16 cellular contexts compared by ENCODE assay signal in genomic region chr6:35573495-35574110, GRCh38.
DNase-seq lines count a peak whose midpoint lies in the region; TF ChIP-seq lines count a peak whose summit lies in the region.
"Had no signal": no experiment of that assay in that cellular context is flagged by ENCODE, and none has a peak within 500 bp of the region (broad histone marks: within the 10 kb centered on the region; RNA-seq: fewer than 3 reads in every experiment).

No MANE protein-coding gene starts in this region.

- H3K27ac Mint-ChIP-seq in glutamatergic neuron (ENCODE audit: unreplicated experiment): peak overlapping the region; percentile 2

- no peaks in the 10 kb centered on the region for H3F3A ChIP-seq in GM23248 (ENCODE audit: insufficient read depth)

- WGBS in GM23248 (ENCODE audit: low coverage in 1 of 2, low lambda C conversion rate in 2 of 2, missing lambda C conversion rate in 2 of 2), 2 experiments: 68% methylated on average over 3 of the region's 3 CpGs

- no peak overlapping the region for H3K27ac ChIP-seq in GM23248
- H3K27ac ChIP-seq: 22Rv1; BLaER1 treated with 17β-estradiol and CSF1 and Interleukin-3, amounts not matched to agents 10 nM and 100 nM had no signal

- in situ Hi-C loops in GM23248 (cut with MboI): no loop called here

- H3K27me3 Mint-ChIP-seq in glutamatergic neuron (ENCODE audit: unreplicated experiment): peaks cover 7% of the 10 kb centered on the region

- H3K4me3 ChIP-seq in GM23248: no peak overlapping the region
- H3K4me3 ChIP-seq: BLaER1 treated with 17β-estradiol and CSF1 and Interleukin-3, amounts not matched to agents 10 nM and 100 nM had no signal

- H3K9me2 ChIP-seq in GM23248 (ENCODE audit: insufficient read depth): no peaks in the 10 kb centered on the region

- no peaks in the 10 kb centered on the region for H3K36me3 ChIP-seq in GM23248 (ENCODE audit: low read depth)

- no peaks in the 10 kb centered on the region for H4K20me1 ChIP-seq in GM23248 (ENCODE audit: insufficient read depth)
- H4K20me1 ChIP-seq: BLaER1 treated with 17β-estradiol and CSF1 and Interleukin-3, amounts not matched to agents 10 nM and 100 nM had no signal

- H3K36me3 Mint-ChIP-seq in glutamatergic neuron (ENCODE audit: unreplicated experiment): no peaks in the 10 kb centered on the region

- no peak for TF ChIP-seq CTCF in glutamatergic neuron (IDR thresholded peaks at IDR 0.05; ENCODE audit: partially characterized antibody, unreplicated experiment)

- peaks cover 7% of the 10 kb centered on the region for H3K9me3 Mint-ChIP-seq in glutamatergic neuron (ENCODE audit: unreplicated experiment)

- H3K9me3 ChIP-seq in GM23248 (ENCODE audit: low read depth): no peaks in the 10 kb centered on the region
- H3K9me3 ChIP-seq: BLaER1 treated with 17β-estradiol and CSF1 and Interleukin-3, amounts not matched to agents 10 nM and 100 nM had no signal

- DNase-seq in NCI-H1417 (lab: John Stamatoyannopoulos, UW) (peak in 2 of 3 experiments; percentile 18), NCI-H1417 treated with DMSO at 0.1 percent for 48 hours (lab: John Stamatoyannopoulos, UW) (no peak), DMS 273 (lab: John Stamatoyannopoulos, UW; ENCODE audit: unreplicated experiment) (peak; percentile 75), NCI-H524 (lab: John Stamatoyannopoulos, UW) (peak; percentile 58 to 85), glutamatergic neuron (no peak), SHP77 (lab: John Stamatoyannopoulos, UW) (no peak), GM23248 (no peak), GM19238 (ENCODE audit: insufficient read length, low spot score) (no peak)
- DNase-seq: GOT3, MM.1S, NCI-H1105, NCI-H187 treated with DMSO at 0.1 percent for 48 hours, NCI-H2227 treated with DMSO at 0.1 percent for 48 hours, NCI-H526 treated with DMSO at 0.1 percent for 48 hours had no signal

- no peaks in the 10 kb centered on the region for H3K4me1 ChIP-seq in GM23248 (ENCODE audit: insufficient read depth)
- H3K4me1 ChIP-seq: BLaER1 treated with 17β-estradiol and CSF1 and Interleukin-3, amounts not matched to agents 10 nM and 100 nM had no signal

- no peaks in the 10 kb centered on the region for H3K79me2 ChIP-seq in GM23248 (ENCODE audit: insufficient read depth)

- no peak overlapping the region for H3K4me3 Mint-ChIP-seq in glutamatergic neuron (ENCODE audit: unreplicated experiment)

- peaks cover 23% of the 10 kb centered on the region for H3K4me1 Mint-ChIP-seq in glutamatergic neuron (ENCODE audit: low read depth, unreplicated experiment)

- H3K9ac ChIP-seq in GM23248: no peak overlapping the region
- H3K9ac ChIP-seq: BLaER1 treated with 17β-estradiol and CSF1 and Interleukin-3, amounts not matched to agents 10 nM and 100 nM had no signal

- H3K27me3 ChIP-seq in GM23248 (replicated peaks; ENCODE audit: insufficient read depth): no peaks in the 10 kb centered on the region
- H3K27me3 ChIP-seq: BLaER1 treated with 17β-estradiol and CSF1 and Interleukin-3, amounts not matched to agents 10 nM and 100 nM had no signal

- H3K4me2 ChIP-seq in GM23248 (ENCODE audit: unreplicated experiment): no peak overlapping the region
- H3K4me2 ChIP-seq: BLaER1 treated with 17β-estradiol and CSF1 and Interleukin-3, amounts not matched to agents 10 nM and 100 nM had no signal

- no peak overlapping the region for H2AFZ ChIP-seq in GM23248

Comparison
In these comparisons a context has a peak if more than half of its experiments do, and no peak if none do; other contexts are left out.
1. DNase-seq: peak in NCI-H1417 (2 of 3), DMS 273 (single experiment) and NCI-H524 (2 of 2); none in NCI-H1417 treated with DMSO at 0.1 percent for 48 hours (single experiment), glutamatergic neuron (single experiment), SHP77 (0 of 2), GM23248 (single experiment) and GM19238 (single experiment).